Comparison of ENCODE assay signal across 8 cellular contexts in the genomic region with DNA sequence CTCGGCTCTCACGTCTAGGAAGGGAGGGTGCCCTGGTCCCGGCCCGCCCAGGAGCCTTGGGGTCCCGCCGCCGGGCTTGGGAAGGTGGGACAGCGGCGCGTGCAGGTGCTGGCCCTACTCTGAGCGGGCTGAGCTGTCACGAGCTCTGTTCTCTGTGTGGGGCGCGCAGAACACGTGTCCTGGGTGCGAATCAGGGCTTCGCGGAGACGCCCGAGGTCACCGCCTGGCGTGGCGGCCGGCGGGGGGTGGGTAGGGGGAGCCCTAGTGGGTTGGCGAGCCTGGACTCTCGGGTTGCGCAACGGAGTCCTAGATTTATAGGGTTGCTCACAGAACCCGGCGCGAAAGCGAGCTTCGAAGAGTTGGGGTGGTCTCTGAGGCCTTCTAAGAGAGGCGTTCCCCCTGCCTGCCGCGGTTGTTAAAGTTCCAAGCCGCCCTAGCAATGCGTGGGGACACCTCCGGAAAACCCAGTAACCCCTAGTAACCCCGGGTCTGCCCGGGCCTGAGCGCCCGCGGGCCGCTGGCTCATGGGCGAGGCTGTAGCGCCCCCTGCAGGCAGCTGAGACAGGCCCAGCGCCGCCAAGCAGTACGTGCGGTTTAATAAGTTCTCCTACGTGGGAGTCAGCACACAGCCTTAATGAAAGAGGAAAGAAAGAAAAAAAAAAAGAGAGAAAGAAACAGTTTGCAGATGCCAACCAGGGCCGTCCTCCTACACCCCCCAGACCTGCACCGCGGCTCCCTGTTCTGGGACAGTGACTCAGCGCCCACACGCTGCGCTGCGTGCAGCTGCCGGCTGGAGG. TPM values are rescaled to one million over a fixed set of nuclear protein-coding genes. Genes with fewer than 3 reads are reported as not detected.
A peak's percentile ranks its signal among the peaks of the same experiment; 100 is the strongest.
DNase-seq lines count a peak whose midpoint lies in the region; TF ChIP-seq lines count a peak whose summit lies in the region.

No MANE protein-coding gene starts in this region.

- H3K9me3 ChIP-seq in Loucy (ENCODE audit: insufficient read depth, low read depth, low read length), result no peaks in the 10 kb centered on the region

- H3K9me2 ChIP-seq in Loucy (replicated peaks; ENCODE audit: low read depth, low read length), result no peaks in the 10 kb centered on the region

- peak overlapping the region; percentile 13; the same call in 1 of the 2 replicates for H3K4me3 ChIP-seq in GM08714 (ENCODE audit: low read length)
- peak overlapping the region; percentile 83 for H3K4me3 ChIP-seq in H7 (ENCODE audit: insufficient read depth, low read depth, low read length)
- peak overlapping the region; percentile 83 for H3K4me3 ChIP-seq in Loucy (ENCODE audit: low read length, poor library complexity, severe bottlenecking)

- DNase-seq in H7 (peak; percentile 94), T-helper 2 cell (peak; percentile 70 to 87 (median 71)), anterior cingulate cortex (lab: John Stamatoyannopoulos, UW) (peak in 54 of 58 donors; percentile 36 to 87 (median 64)), hepatic stellate cell (ENCODE audit: low spot score) (peak; percentile 90), renal cortical epithelial cell (ENCODE audit: low read depth) (peak; percentile 91), cortex of kidney (lab: John Stamatoyannopoulos, UW) (no peak)

- H3K9ac ChIP-seq in Loucy (ENCODE audit: low read depth, low read length, poor library complexity, severe bottlenecking), result peak overlapping the region; percentile 79

- H3K27me3 ChIP-seq in H7 (ENCODE audit: control insufficient read depth, insufficient read depth, low read length), result peaks cover 25% of the 10 kb centered on the region; the same call in 1 of the 2 replicates
- H3K27me3 ChIP-seq in Loucy (ENCODE audit: insufficient read depth, low read length, poor library complexity, severe bottlenecking), result peaks cover 32% of the 10 kb centered on the region

- no peaks in the 10 kb centered on the region for H4K20me1 ChIP-seq in Loucy (ENCODE audit: insufficient read depth, low read length, poor library complexity, severe bottlenecking)

- H3K4me2 ChIP-seq in Loucy (ENCODE audit: low read depth, low read length, poor library complexity, severe bottlenecking), result peak overlapping the region; percentile 93

- peak overlapping the region; percentile 91 for H2AFZ ChIP-seq in Loucy (ENCODE audit: low read length)

- peaks cover 1% of the 10 kb centered on the region; the same call in 1 of the 2 replicates for H3K36me3 ChIP-seq in H7 (replicated peaks; ENCODE audit: control insufficient read depth, insufficient read depth, low read length)
- no peaks in the 10 kb centered on the region for H3K36me3 ChIP-seq in Loucy (ENCODE audit: insufficient read depth, low read length)

- TF ChIP-seq CTCF in Loucy (conservative IDR thresholded peaks at IDR 0.05; ENCODE audit: low read length), result peak; percentile 99

- peaks cover 42% of the 10 kb centered on the region; the same call in 1 of the 2 replicates for H3K79me2 ChIP-seq in Loucy (ENCODE audit: insufficient read depth, low read length)

- H3K4me1 ChIP-seq in Loucy (ENCODE audit: insufficient read depth, low read length, poor library complexity, severe bottlenecking), result peaks cover 42% of the 10 kb centered on the region

- H3F3A ChIP-seq in Loucy (ENCODE audit: low read depth), result no peaks in the 10 kb centered on the region

RNA-seq across cellular contexts. Expression of gene ADM, which starts 2.7 kb away (rescaled TPM):
- total RNA-seq in H7 (2014; rRNA removed; shearing (Covaris generic)), result 103 and 106 TPM in 2 replicates
- 56.4 and 57.3 TPM in 2 replicates for total RNA-seq in renal cortical epithelial cell

RNA-seq across cellular contexts. Expression of gene SBF2, which starts 13.6 kb away (rescaled TPM):
- 34.5 and 39.7 TPM in 2 replicates for total RNA-seq in H7 (2014; rRNA removed; shearing (Covaris generic))
- 31.6 and 51.4 TPM in 2 replicates for total RNA-seq in renal cortical epithelial cell

Comparison
In these comparisons a context has a peak if more than half of its experiments do, and no peak if none do; other contexts are left out.
1. H3K4me3 ChIP-seq: peak in every context shown above with its lines; median percentile 83 in H7; 83 in Loucy; 13 in GM08714.